In genomic region chr6:10112871-10113584, GRCh38 we compare ENCODE assay signal across 3 cellular contexts.
TF ChIP-seq lines count a peak whose summit lies in the region.

No MANE protein-coding gene starts in this region.

TF ChIP-seq in SK-N-SH, 30 proteins besides CTCF, POLR2A, EP300 and RAD21 (continued from another document):
- TF ChIP-seq USF1 (IDR thresholded peaks at IDR 0.05; ENCODE audit: borderline replicate concordance, low read depth) (no peak), GABPA (IDR thresholded peaks at IDR 0.05; ENCODE audit: low read depth) (no peak), MXI1 (IDR thresholded peaks at IDR 0.05; ENCODE audit: low read depth, low read length) (no peak), NFIC (IDR thresholded peaks at IDR 0.05; ENCODE audit: borderline replicate concordance) (no peak), RCOR1 (IDR thresholded peaks at IDR 0.05; ENCODE audit: low read length) (no peak), REST (IDR thresholded peaks at IDR 0.05; ENCODE audit: low read depth, low read length) (no peak), RFX5 (IDR thresholded peaks at IDR 0.05; ENCODE audit: low read length) (no peak), ELF1 (IDR thresholded peaks at IDR 0.05) (no peak), EZH2phosphoT487 (IDR thresholded peaks at IDR 0.05; ENCODE audit: borderline replicate concordance, low read depth) (no peak), SMC3 (IDR thresholded peaks at IDR 0.05; ENCODE audit: low read depth, low read length) (no peak), YY1 (IDR thresholded peaks at IDR 0.05; ENCODE audit: low read depth) (no peak), RXRA (IDR thresholded peaks at IDR 0.05; ENCODE audit: borderline replicate concordance, low read depth) (no peak), FOSL2 (IDR thresholded peaks at IDR 0.05; ENCODE audit: borderline replicate concordance, low read depth) (no peak)

TF ChIP-seq in SK-N-SH treated with all-trans-retinoic acid at 6 μM for 48 hours, 23 proteins besides CTCF, POLR2A, EP300 and RAD21 (continued from another document):
- no peak for TF ChIP-seq ARNTL (CRISPR knock-in tag; IDR thresholded peaks at IDR 0.05; ENCODE audit: borderline replicate concordance, low read depth)
- TF ChIP-seq, protein P1, sequence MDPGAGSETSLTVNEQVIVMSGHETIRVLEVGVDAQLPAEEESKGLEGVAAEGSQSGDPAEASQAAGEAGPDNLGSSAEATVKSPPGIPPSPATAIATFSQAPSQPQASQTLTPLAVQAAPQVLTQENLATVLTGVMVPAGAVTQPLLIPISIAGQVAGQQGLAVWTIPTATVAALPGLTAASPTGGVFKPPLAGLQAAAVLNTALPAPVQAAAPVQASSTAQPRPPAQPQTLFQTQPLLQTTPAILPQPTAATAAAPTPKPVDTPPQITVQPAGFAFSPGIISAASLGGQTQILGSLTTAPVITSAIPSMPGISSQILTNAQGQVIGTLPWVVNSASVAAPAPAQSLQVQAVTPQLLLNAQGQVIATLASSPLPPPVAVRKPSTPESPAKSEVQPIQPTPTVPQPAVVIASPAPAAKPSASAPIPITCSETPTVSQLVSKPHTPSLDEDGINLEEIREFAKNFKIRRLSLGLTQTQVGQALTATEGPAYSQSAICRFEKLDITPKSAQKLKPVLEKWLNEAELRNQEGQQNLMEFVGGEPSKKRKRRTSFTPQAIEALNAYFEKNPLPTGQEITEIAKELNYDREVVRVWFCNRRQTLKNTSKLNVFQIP (CRISPR knock-in tag; IDR thresholded peaks at IDR 0.05; ENCODE audit: borderline replicate concordance, low read depth), result no peak
- TF ChIP-seq TCF4 (CRISPR knock-in tag; IDR thresholded peaks at IDR 0.05; ENCODE audit: borderline replicate concordance), result no peak
- no peak for TF ChIP-seq ESRRG (CRISPR knock-in tag; IDR thresholded peaks at IDR 0.05)
- TF ChIP-seq CSDC2 (CRISPR knock-in tag; IDR thresholded peaks at IDR 0.05), result no peak
- TF ChIP-seq ZFP3 (CRISPR knock-in tag; IDR thresholded peaks at IDR 0.05), result no peak
- TF ChIP-seq, protein P2, sequence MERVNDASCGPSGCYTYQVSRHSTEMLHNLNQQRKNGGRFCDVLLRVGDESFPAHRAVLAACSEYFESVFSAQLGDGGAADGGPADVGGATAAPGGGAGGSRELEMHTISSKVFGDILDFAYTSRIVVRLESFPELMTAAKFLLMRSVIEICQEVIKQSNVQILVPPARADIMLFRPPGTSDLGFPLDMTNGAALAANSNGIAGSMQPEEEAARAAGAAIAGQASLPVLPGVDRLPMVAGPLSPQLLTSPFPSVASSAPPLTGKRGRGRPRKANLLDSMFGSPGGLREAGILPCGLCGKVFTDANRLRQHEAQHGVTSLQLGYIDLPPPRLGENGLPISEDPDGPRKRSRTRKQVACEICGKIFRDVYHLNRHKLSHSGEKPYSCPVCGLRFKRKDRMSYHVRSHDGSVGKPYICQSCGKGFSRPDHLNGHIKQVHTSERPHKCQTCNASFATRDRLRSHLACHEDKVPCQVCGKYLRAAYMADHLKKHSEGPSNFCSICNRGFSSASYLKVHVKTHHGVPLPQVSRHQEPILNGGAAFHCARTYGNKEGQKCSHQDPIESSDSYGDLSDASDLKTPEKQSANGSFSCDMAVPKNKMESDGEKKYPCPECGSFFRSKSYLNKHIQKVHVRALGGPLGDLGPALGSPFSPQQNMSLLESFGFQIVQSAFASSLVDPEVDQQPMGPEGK (CRISPR knock-in tag; IDR thresholded peaks at IDR 0.05; ENCODE audit: borderline replicate concordance), result no peak
- TF ChIP-seq, protein P3, sequence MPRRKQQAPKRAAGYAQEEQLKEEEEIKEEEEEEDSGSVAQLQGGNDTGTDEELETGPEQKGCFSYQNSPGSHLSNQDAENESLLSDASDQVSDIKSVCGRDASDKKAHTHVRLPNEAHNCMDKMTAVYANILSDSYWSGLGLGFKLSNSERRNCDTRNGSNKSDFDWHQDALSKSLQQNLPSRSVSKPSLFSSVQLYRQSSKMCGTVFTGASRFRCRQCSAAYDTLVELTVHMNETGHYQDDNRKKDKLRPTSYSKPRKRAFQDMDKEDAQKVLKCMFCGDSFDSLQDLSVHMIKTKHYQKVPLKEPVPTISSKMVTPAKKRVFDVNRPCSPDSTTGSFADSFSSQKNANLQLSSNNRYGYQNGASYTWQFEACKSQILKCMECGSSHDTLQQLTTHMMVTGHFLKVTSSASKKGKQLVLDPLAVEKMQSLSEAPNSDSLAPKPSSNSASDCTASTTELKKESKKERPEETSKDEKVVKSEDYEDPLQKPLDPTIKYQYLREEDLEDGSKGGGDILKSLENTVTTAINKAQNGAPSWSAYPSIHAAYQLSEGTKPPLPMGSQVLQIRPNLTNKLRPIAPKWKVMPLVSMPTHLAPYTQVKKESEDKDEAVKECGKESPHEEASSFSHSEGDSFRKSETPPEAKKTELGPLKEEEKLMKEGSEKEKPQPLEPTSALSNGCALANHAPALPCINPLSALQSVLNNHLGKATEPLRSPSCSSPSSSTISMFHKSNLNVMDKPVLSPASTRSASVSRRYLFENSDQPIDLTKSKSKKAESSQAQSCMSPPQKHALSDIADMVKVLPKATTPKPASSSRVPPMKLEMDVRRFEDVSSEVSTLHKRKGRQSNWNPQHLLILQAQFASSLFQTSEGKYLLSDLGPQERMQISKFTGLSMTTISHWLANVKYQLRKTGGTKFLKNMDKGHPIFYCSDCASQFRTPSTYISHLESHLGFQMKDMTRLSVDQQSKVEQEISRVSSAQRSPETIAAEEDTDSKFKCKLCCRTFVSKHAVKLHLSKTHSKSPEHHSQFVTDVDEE (CRISPR knock-in tag; IDR thresholded peaks at IDR 0.05), result no peak
- TF ChIP-seq SNAI2 (CRISPR knock-in tag; IDR thresholded peaks at IDR 0.05), result no peak
- TF ChIP-seq PPARA (CRISPR knock-in tag; IDR thresholded peaks at IDR 0.05; ENCODE audit: borderline replicate concordance), result no peak
- TF ChIP-seq GLIS3 (CRISPR knock-in tag; IDR thresholded peaks at IDR 0.05), result no peak
- no peak for TF ChIP-seq ISL1 (CRISPR knock-in tag; IDR thresholded peaks at IDR 0.05)
- TF ChIP-seq RARB (CRISPR knock-in tag; IDR thresholded peaks at IDR 0.05), result no peak
- no peak for TF ChIP-seq TOX (CRISPR knock-in tag; IDR thresholded peaks at IDR 0.05; ENCODE audit: borderline replicate concordance)
- TF ChIP-seq ZC3H10 (CRISPR knock-in tag; IDR thresholded peaks at IDR 0.05), result no peak
- TF ChIP-seq OSR1 (CRISPR knock-in tag; IDR thresholded peaks at IDR 0.05), result no peak
TF ChIP-seq in SK-N-SH treated with all-trans-retinoic acid at 6 μM for 48 hours: peak in this region for 0.

TF ChIP-seq in K562, 482 proteins besides CTCF, POLR2A, EP300 and RAD21 (continued from another document):
- TF ChIP-seq ZNF79 (CRISPR knock-in tag; IDR thresholded peaks at IDR 0.05; ENCODE audit: low read depth) (no peak), MEF2D (tag; conservative IDR thresholded peaks at IDR 0.05; ENCODE audit: low read depth) (no peak), SETDB1 (IDR thresholded peaks at IDR 0.05; ENCODE audit: low read length) (no peak), RUNX1 (IDR thresholded peaks at IDR 0.05; ENCODE audit: low read depth) (no peak), NFIC (IDR thresholded peaks at IDR 0.05) (no peak), MCM2 (IDR thresholded peaks at IDR 0.05; ENCODE audit: low read depth) (no peak), PML (IDR thresholded peaks at IDR 0.05; ENCODE audit: low read length) (no peak), L3MBTL2 (IDR thresholded peaks at IDR 0.05) (peak; percentile 27; the same call in 1 of the 2 replicates), MYC (IDR thresholded peaks at IDR 0.05; ENCODE audit: low read depth, low read length) (no peak), MYC (CRISPR knock-in tag; IDR thresholded peaks at IDR 0.05; ENCODE audit: borderline replicate concordance, low read depth) (no peak), ZNF609 (CRISPR knock-in tag; IDR thresholded peaks at IDR 0.05; ENCODE audit: borderline replicate concordance) (no peak), EGR1 (conservative IDR thresholded peaks at IDR 0.05) (peak; percentile 90), JUN (IDR thresholded peaks at IDR 0.05; ENCODE audit: borderline replicate concordance, low read depth, low read length) (no peak), JUN (CRISPR knock-in tag; IDR thresholded peaks at IDR 0.05; ENCODE audit: borderline replicate concordance) (no peak), NRF1 (conservative IDR thresholded peaks at IDR 0.05 in 1 of 2, IDR thresholded peaks at IDR 0.05 in 1 of 2) (peak; percentile 83 to 86), KDM1A (IDR thresholded peaks at IDR 0.05) (no peak), UBTF (IDR thresholded peaks at IDR 0.05; ENCODE audit: borderline replicate concordance in 1 of 2, low read depth in 2 of 2, low read length in 2 of 2) (peak; percentile 74 to 75; a peak in 2 of 4 replicates)
- TF ChIP-seq, protein P4, sequence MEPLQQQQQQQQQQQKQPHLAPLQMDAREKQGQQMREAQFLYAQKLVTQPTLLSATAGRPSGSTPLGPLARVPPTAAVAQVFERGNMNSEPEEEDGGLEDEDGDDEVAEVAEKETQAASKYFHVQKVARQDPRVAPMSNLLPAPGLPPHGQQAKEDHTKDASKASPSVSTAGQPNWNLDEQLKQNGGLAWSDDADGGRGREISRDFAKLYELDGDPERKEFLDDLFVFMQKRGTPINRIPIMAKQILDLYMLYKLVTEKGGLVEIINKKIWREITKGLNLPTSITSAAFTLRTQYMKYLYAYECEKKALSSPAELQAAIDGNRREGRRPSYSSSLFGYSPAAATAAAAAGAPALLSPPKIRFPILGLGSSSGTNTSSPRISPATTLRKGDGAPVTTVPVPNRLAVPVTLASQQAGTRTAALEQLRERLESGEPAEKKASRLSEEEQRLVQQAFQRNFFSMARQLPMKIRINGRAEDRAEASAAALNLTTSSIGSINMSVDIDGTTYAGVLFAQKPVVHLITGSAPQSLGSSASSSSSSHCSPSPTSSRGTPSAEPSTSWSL (CRISPR knock-in tag; IDR thresholded peaks at IDR 0.05; ENCODE audit: borderline replicate concordance), result no peak
TF ChIP-seq in K562: peak in this region for 6.
